10 cellular contexts compared by ENCODE assay signal in genomic region chr15:66388576-66388975, GRCh38. TPM values are rescaled to one million over a fixed set of nuclear protein-coding genes. Genes with fewer than 3 reads are reported as not detected.
A peak's percentile ranks its signal among the peaks of the same experiment; 100 is the strongest.
DNase-seq lines count a peak whose midpoint lies in the region; ATAC-seq, FAIRE-seq and TF ChIP-seq lines count a peak whose summit lies in the region.
"Had no signal": no experiment of that assay in that cellular context is flagged by ENCODE, and none has a peak within 500 bp of the region (broad histone marks: within the 10 kb centered on the region; RNA-seq: fewer than 3 reads in every experiment).

No MANE protein-coding gene starts in this region.

- H3K4me1 Mint-ChIP-seq in activated T-helper 1 cell treated with anti-CD3 and anti-CD28 coated beads, Interleukin-12 subunit alpha, Interleukin-12 subunit beta, Interleukin-2, Interleukin-4 antibody, amounts not matched to agents 30 ng/mL and 10 ng/mL and 1 ng/mL, durations not matched to agents 14 hours and 24 hours and 36 hours (ENCODE audit: low read depth), result peaks cover 64% of the 10 kb centered on the region

- TF ChIP-seq RAD21 in A549 (conservative IDR thresholded peaks at IDR 0.05 in 1 of 2, IDR thresholded peaks at IDR 0.05 in 1 of 2), result no peak

- H3K4me1 ChIP-seq in A549 (peaks cover 27% of the 10 kb centered on the region), keratinocyte (ENCODE audit: control insufficient read depth, extremely low read depth, insufficient read depth, low read length) (peaks cover 41% of the 10 kb centered on the region)

- H3K27me3 ChIP-seq in keratinocyte (ENCODE audit: control insufficient read depth, extremely low read depth, insufficient read depth, low read length), result no peaks in the 10 kb centered on the region

- TF ChIP-seq CTCF in A549 (IDR thresholded peaks at IDR 0.05) (no peak), GM20000 (IDR thresholded peaks at IDR 0.05; ENCODE audit: extremely low read depth, missing control alignments) (no peak), keratinocyte (optimal IDR thresholded peaks at IDR 0.05 in 1 of 3, IDR thresholded peaks at IDR 0.05 in 1 of 3, conservative IDR thresholded peaks at IDR 0.05 in 1 of 3; ENCODE audit: extremely low read depth in 1 of 3, insufficient read depth in 2 of 3, low read length in 3 of 3) (no peak)

- peaks cover 61% of the 10 kb centered on the region for H3K79me2 ChIP-seq in keratinocyte (ENCODE audit: control insufficient read depth, insufficient read depth, low read length)

- H3K4me3 Mint-ChIP-seq in activated T-helper 1 cell treated with anti-CD3 and anti-CD28 coated beads, Interleukin-12 subunit alpha, Interleukin-12 subunit beta, Interleukin-2, Interleukin-4 antibody, amounts not matched to agents 30 ng/mL and 10 ng/mL and 1 ng/mL, durations not matched to agents 14 hours and 24 hours and 36 hours, result peak overlapping the region; percentile 97

- POLR2A ChIA-PET in A549 (lab: Yijun Ruan, JAX), result no interaction called here

- peak overlapping the region; percentile 73 for H3K27ac Mint-ChIP-seq in activated T-helper 1 cell treated with anti-CD3 and anti-CD28 coated beads, Interleukin-12 subunit alpha, Interleukin-12 subunit beta, Interleukin-2, Interleukin-4 antibody, amounts not matched to agents 30 ng/mL and 10 ng/mL and 1 ng/mL, durations not matched to agents 14 hours and 24 hours and 36 hours

- intact Hi-C loops in activated T-helper 1 cell treated with anti-CD3 and anti-CD28 coated beads, Interleukin-12 subunit alpha, Interleukin-12 subunit beta, Interleukin-2, Interleukin-4 antibody, amounts not matched to agents 30 ng/mL and 10 ng/mL and 1 ng/mL, durations not matched to agents 14 hours and 24 hours and 36 hours (cut with micrococcal nuclease), result loop anchor here (5.0 kb wide), 2 partner anchors 96 to 596 kb away; partner anchors contain the start of genes DENND4A and DIS3L

- H3K9ac ChIP-seq in keratinocyte (ENCODE audit: control insufficient read depth, extremely low read depth, insufficient read depth, low read length), result peak overlapping the region; percentile 78

- no peaks in the 10 kb centered on the region for H3K9me1 ChIP-seq in keratinocyte (ENCODE audit: control insufficient read depth, extremely low read depth, insufficient read depth, low read length)

- peaks cover 17% of the 10 kb centered on the region for H3K36me3 Mint-ChIP-seq in activated T-helper 1 cell treated with anti-CD3 and anti-CD28 coated beads, Interleukin-12 subunit alpha, Interleukin-12 subunit beta, Interleukin-2, Interleukin-4 antibody, amounts not matched to agents 30 ng/mL and 10 ng/mL and 1 ng/mL, durations not matched to agents 14 hours and 24 hours and 36 hours (ENCODE audit: low read depth)

- no peak for DNase-seq in A549 (ENCODE audit: low read depth in 1 of 2, low spot score in 1 of 2)
- DNase-seq in GM20000 (ENCODE audit: low spot score), result peak; percentile 24
- DNase-seq in activated T-helper 1 cell treated with anti-CD3 and anti-CD28 coated beads, Interleukin-12 subunit alpha, Interleukin-12 subunit beta, Interleukin-2, Interleukin-4 antibody, amounts not matched to agents 30 ng/mL and 10 ng/mL and 1 ng/mL, durations not matched to agents 14 hours and 24 hours and 36 hours (ENCODE audit: low spot score), result no peak
- no peak for DNase-seq in keratinocyte (ENCODE audit: low read depth, low spot score)
- DNase-seq in NCI-H1417 treated with DMSO at 0.1 percent for 48 hours (lab: John Stamatoyannopoulos, UW), result no peak
- no peak for DNase-seq in iPS-NIHi7 (ENCODE audit: extremely low spot score)
- no peak for DNase-seq in HK-2 (ENCODE audit: unreplicated experiment)
- DNase-seq: NCI-H446 had no signal

- H3K27me3 Mint-ChIP-seq in activated T-helper 1 cell treated with anti-CD3 and anti-CD28 coated beads, Interleukin-12 subunit alpha, Interleukin-12 subunit beta, Interleukin-2, Interleukin-4 antibody, amounts not matched to agents 30 ng/mL and 10 ng/mL and 1 ng/mL, durations not matched to agents 14 hours and 24 hours and 36 hours (ENCODE audit: insufficient read depth), result no peaks in the 10 kb centered on the region

- no peaks in the 10 kb centered on the region for H3K9me3 ChIP-seq in A549
- H3K9me3 ChIP-seq in keratinocyte (ENCODE audit: control insufficient read depth, low read depth, low read length), result no peaks in the 10 kb centered on the region

- H3K9me3 Mint-ChIP-seq in activated T-helper 1 cell treated with anti-CD3 and anti-CD28 coated beads, Interleukin-12 subunit alpha, Interleukin-12 subunit beta, Interleukin-2, Interleukin-4 antibody, amounts not matched to agents 30 ng/mL and 10 ng/mL and 1 ng/mL, durations not matched to agents 14 hours and 24 hours and 36 hours, result no peaks in the 10 kb centered on the region

- TF ChIP-seq EP300 in A549 (IDR thresholded peaks at IDR 0.05), result no peak

- no peak overlapping the region for H3K4me3 ChIP-seq in A549
- H3K4me3 ChIP-seq in keratinocyte (ENCODE audit: control insufficient read depth in 2 of 3, extremely low read depth in 1 of 3, insufficient read depth in 2 of 3, low read depth in 1 of 3, low read length in 3 of 3), result peak overlapping the region; percentile 68 to 84 (median 73)

- H3K4me2 ChIP-seq in A549 (peak overlapping the region; percentile 78), keratinocyte (ENCODE audit: control insufficient read depth, extremely low read depth, insufficient read depth, low read depth, low read length) (peak overlapping the region; percentile 93)

- H3K36me3 ChIP-seq in keratinocyte (ENCODE audit: control insufficient read depth in 2 of 2, extremely low read depth in 1 of 2, insufficient read depth in 2 of 2, low read length in 2 of 2), result peaks cover 0 to 7% of the 10 kb centered on the region in 2 experiments

- H2AFZ ChIP-seq in keratinocyte (ENCODE audit: control insufficient read depth, low read length), result no peak overlapping the region

- H4K20me1 ChIP-seq in keratinocyte (ENCODE audit: control insufficient read depth, extremely low read depth, insufficient read depth, low read length), result no peaks in the 10 kb centered on the region

- WGBS in A549 (ENCODE audit: missing lambda C conversion rate), result 78% methylated on average over 5 of the region's 5 CpGs

- no peak for TF ChIP-seq POLR2A in A549 (IDR thresholded peaks at IDR 0.05; ENCODE audit: low read length)

- no peak for FAIRE-seq in A549 (lab: Jason Lieb, UNC)
- no peak for FAIRE-seq in keratinocyte (lab: Jason Lieb, UNC)
- FAIRE-seq: endometrium had no signal

- H3K27ac ChIP-seq in A549 (no peak overlapping the region), keratinocyte (ENCODE audit: control insufficient read depth, insufficient read depth, low read length) (peak overlapping the region; percentile 88)

- dilution Hi-C loops in keratinocyte (cut with MboI; ENCODE audit: extremely low pct_ligation_motif_present, low sequenced_read_pairs), result no loop called here

- ATAC-seq in A549, result no peak
- ATAC-seq in HG03520 (IDR thresholded peaks at IDR 0.05; ENCODE audit: unreplicated experiment), result no peak

- CTCF ChIA-PET in A549 (lab: Yijun Ruan, JAX), result interaction anchor here (1.0 to 5.5 kb wide), 18 partner anchors 12 to 519 kb away, joined by 3 to 75 read pairs (median 6); partner anchors contain the start of genes SNAPC5 and TIPIN

TF ChIP-seq in A549, 52 proteins besides CTCF, POLR2A, EP300 and RAD21 (continues in another document):
- TF ChIP-seq RFX5 (IDR thresholded peaks at IDR 0.05), result no peak
- no peak for TF ChIP-seq GATA3 (IDR thresholded peaks at IDR 0.05; ENCODE audit: borderline replicate concordance)

RNA-seq across cellular contexts. Expression of gene MAP2K1, which starts 1.9 kb away (rescaled TPM):
- polyA plus RNA-seq in A549 (2011; rRNA removed) (30.3 and 34.3 TPM in 2 replicates), A549 (2017; fragmentation: RNase III; extraction: RNeasy Plus Mini Kit Qiagen cat#74134 plus additional on column Dnase treatment) (39.6 to 41.9 TPM (median 40.0 TPM) in 3 replicates), keratinocyte (44.4 to 73.8 TPM (median 73.2 TPM) in 3 replicates)
- polyA plus RNA-seq in A549 (2012; cell fraction: cytosol; rRNA removed), result 24.5 and 27.8 TPM in 2 replicates
- 18.1 and 31.9 TPM in 2 replicates for polyA plus RNA-seq in A549 (2012; cell fraction: nucleus; rRNA removed)
- polyA minus RNA-seq in A549 (2011; rRNA and poly(A)+ RNA removed), result 16.5 and 19.1 TPM in 2 replicates
- total RNA-seq in activated T-helper 1 cell treated with anti-CD3 and anti-CD28 coated beads, Interleukin-12 subunit alpha, Interleukin-12 subunit beta, Interleukin-2, Interleukin-4 antibody, amounts not matched to agents 30 ng/mL and 10 ng/mL and 1 ng/mL, durations not matched to agents 14 hours and 24 hours and 36 hours, result 82.5 and 86.6 TPM in 2 replicates
- 46.0 TPM for polyA plus RNA-seq in keratinocyte (2011; ENCODE audit: low read depth)
- 31.9 and 44.4 TPM in 2 replicates for polyA plus RNA-seq in keratinocyte (2011; cell fraction: cytosol; rRNA removed)
- 42.6 and 42.7 TPM in 2 replicates for polyA plus RNA-seq in keratinocyte (2011; cell fraction: nucleus; rRNA removed)
- polyA plus RNA-seq in keratinocyte (2012; ENCODE audit: low replicate concordance), result 63.2 and 63.8 TPM in 2 replicates
- 30.2 to 55.5 TPM (median 42.5 TPM) in 3 replicates for polyA minus RNA-seq in keratinocyte
- polyA minus RNA-seq in keratinocyte (2011; cell fraction: cytosol; rRNA and poly(A)+ RNA removed), result 21.7 TPM
- polyA minus RNA-seq in keratinocyte (2011; cell fraction: nucleus; rRNA and poly(A)+ RNA removed), result 19.1 and 28.9 TPM in 2 replicates

RNA-seq across cellular contexts. Expression of gene TIPIN, which starts 32.1 kb away (rescaled TPM):
- 23.7 and 37.4 TPM in 2 replicates for polyA plus RNA-seq in A549 (2011; rRNA removed)
- 10.7 and 12.8 TPM in 2 replicates for polyA plus RNA-seq in A549 (2012; cell fraction: cytosol; rRNA removed)
- polyA plus RNA-seq in A549 (2012; cell fraction: nucleus; rRNA removed), result 3.9 and 6.6 TPM in 2 replicates
- polyA plus RNA-seq in A549 (2017; fragmentation: RNase III; extraction: RNeasy Plus Mini Kit Qiagen cat#74134 plus additional on column Dnase treatment), result 28.2 to 37.0 TPM (median 28.4 TPM) in 3 replicates
- 9.0 and 10.3 TPM in 2 replicates for polyA minus RNA-seq in A549 (2011; rRNA and poly(A)+ RNA removed)
- 49.2 and 56.0 TPM in 2 replicates for total RNA-seq in activated T-helper 1 cell treated with anti-CD3 and anti-CD28 coated beads, Interleukin-12 subunit alpha, Interleukin-12 subunit beta, Interleukin-2, Interleukin-4 antibody, amounts not matched to agents 30 ng/mL and 10 ng/mL and 1 ng/mL, durations not matched to agents 14 hours and 24 hours and 36 hours
- polyA plus RNA-seq in keratinocyte, result 3.4 to 11.9 TPM (median 9.3 TPM) in 3 replicates
- 8.5 TPM for polyA plus RNA-seq in keratinocyte (2011; ENCODE audit: low read depth)
- 4.5 and 8.7 TPM in 2 replicates for polyA plus RNA-seq in keratinocyte (2011; cell fraction: cytosol; rRNA removed)
- 4.5 and 7.1 TPM in 2 replicates for polyA plus RNA-seq in keratinocyte (2011; cell fraction: nucleus; rRNA removed)
- 5.6 and 13.9 TPM in 2 replicates for polyA plus RNA-seq in keratinocyte (2012; ENCODE audit: low replicate concordance)
- 1.4 to 7.1 TPM (median 1.9 TPM) in 3 replicates for polyA minus RNA-seq in keratinocyte
- polyA minus RNA-seq in keratinocyte (2011; cell fraction: cytosol; rRNA and poly(A)+ RNA removed), result 3.8 TPM
- polyA minus RNA-seq in keratinocyte (2011; cell fraction: nucleus; rRNA and poly(A)+ RNA removed), result 1.3 and 5.0 TPM in 2 replicates
